8 cellular contexts compared by ENCODE assay signal in genomic region chr4:158134257-158134656, GRCh38.
"Had no signal": no experiment of that assay in that cellular context is flagged by ENCODE, and none has a peak within 500 bp of the region (broad histone marks: within the 10 kb centered on the region; RNA-seq: fewer than 3 reads in every experiment).

No MANE protein-coding gene starts in this region.

- FAIRE-seq: HTR-8/SVneo had no signal

- H3K9me3 Mint-ChIP-seq: HFFc6 had no signal

- H2AFZ ChIP-seq: GM23248 had no signal

- H3K9ac ChIP-seq: GM23248 had no signal

- H3K27ac ChIP-seq: GM23248 had no signal

- DNase-seq: GM23248, GOT3, H7, HFFc6, KBM-7 had no signal

- H3K27ac Mint-ChIP-seq: HFFc6 had no signal

- ATAC-seq: HCT116 had no signal

- H3K4me3 ChIP-seq: GM23248, HAP-1 had no signal

- H3K9me3 ChIP-seq: HAP-1 had no signal

- H3K4me3 Mint-ChIP-seq: HFFc6 had no signal
